Comparison of ENCODE assay signal across 12 cellular contexts in genomic region chr14:31243860-31244259, GRCh38. TPM values are rescaled to one million over a fixed set of nuclear protein-coding genes. Genes with fewer than 3 reads are reported as not detected.
DNase-seq lines count a peak whose midpoint lies in the region; ATAC-seq and TF ChIP-seq lines count a peak whose summit lies in the region.
"Had no signal": no experiment of that assay in that cellular context is flagged by ENCODE, and none has a peak within 500 bp of the region (broad histone marks: within the 10 kb centered on the region; RNA-seq: fewer than 3 reads in every experiment).

No MANE protein-coding gene starts in this region.

- no peaks in the 10 kb centered on the region for H3K36me3 ChIP-seq in mucosa of descending colon (ENCODE audit: low read depth)
- H3K36me3 ChIP-seq in H7 (replicated peaks; ENCODE audit: control insufficient read depth, insufficient read depth, low read length) = no peaks in the 10 kb centered on the region
- H3K36me3 ChIP-seq: pancreas had no signal

- no peaks in the 10 kb centered on the region for H3K27me3 Mint-ChIP-seq in stimulated activated naive CD8-positive, alpha-beta T cell treated with anti-CD3 and anti-CD28 coated beads, Interleukin-15, Interleukin-2, amounts not matched to agents 100 ng/mL and 50 ng/mL, for 24 hours
- no peaks in the 10 kb centered on the region for H3K27me3 Mint-ChIP-seq in activated naive CD8-positive, alpha-beta T cell treated with anti-CD3 and anti-CD28 coated beads for 36 hours

- no peaks in the 10 kb centered on the region for H3K36me3 Mint-ChIP-seq in stimulated activated naive CD8-positive, alpha-beta T cell treated with anti-CD3 and anti-CD28 coated beads, Interleukin-15, Interleukin-2, amounts not matched to agents 100 ng/mL and 50 ng/mL, for 24 hours (ENCODE audit: low read depth)
- no peaks in the 10 kb centered on the region for H3K36me3 Mint-ChIP-seq in activated naive CD8-positive, alpha-beta T cell treated with anti-CD3 and anti-CD28 coated beads for 36 hours
- H3K36me3 Mint-ChIP-seq: CD14-positive monocyte had no signal

- DNase-seq in stimulated activated naive CD8-positive, alpha-beta T cell treated with anti-CD3 and anti-CD28 coated beads, Interleukin-15, Interleukin-2, amounts not matched to agents 100 U/mL and 50 U/mL, for 24 hours = no peak
- peak; percentile 14 for DNase-seq in activated naive CD8-positive, alpha-beta T cell treated with anti-CD3 and anti-CD28 coated beads for 36 hours
- DNase-seq in mucosa of descending colon = peak; percentile 55 to 67 (median 61)
- DNase-seq in H7 = no peak
- DNase-seq in NCI-H2029 treated with DMSO at 0.1 percent for 48 hours (lab: John Stamatoyannopoulos, UW) = no peak
- DNase-seq in NK-92 treated with Interleukin-12 subunit alpha and Interleukin-12 subunit beta, amount 100 ng/mL, for 24 hours (lab: John Stamatoyannopoulos, UW) = no peak
- DNase-seq: foreskin melanocyte, NCI-H2107, pancreas had no signal

- peak overlapping the region; percentile 47 for H3K27ac Mint-ChIP-seq in stimulated activated naive CD8-positive, alpha-beta T cell treated with anti-CD3 and anti-CD28 coated beads, Interleukin-15, Interleukin-2, amounts not matched to agents 100 ng/mL and 50 ng/mL, for 24 hours
- H3K27ac Mint-ChIP-seq in activated naive CD8-positive, alpha-beta T cell treated with anti-CD3 and anti-CD28 coated beads for 36 hours = no peak overlapping the region

- ATAC-seq in stimulated activated naive CD8-positive, alpha-beta T cell treated with anti-CD3 and anti-CD28 coated beads, Interleukin-15, Interleukin-2, amounts not matched to agents 100 U/mL and 50 U/mL, for 24 hours = no peak
- ATAC-seq in mucosa of descending colon (peak; percentile 91), HG03108 (IDR thresholded peaks at IDR 0.05; ENCODE audit: unreplicated experiment) (no peak)

- H3K27me3 ChIP-seq in H7 (ENCODE audit: control insufficient read depth, insufficient read depth, low read length) = no peaks in the 10 kb centered on the region
- H3K27me3 ChIP-seq: pancreas had no signal

- intact Hi-C loops in mucosa of descending colon (cut with DNase I, micrococcal nuclease) = no loop called here

- H3K9me3 Mint-ChIP-seq in stimulated activated naive CD8-positive, alpha-beta T cell treated with anti-CD3 and anti-CD28 coated beads, Interleukin-15, Interleukin-2, amounts not matched to agents 100 ng/mL and 50 ng/mL, for 24 hours = no peaks in the 10 kb centered on the region
- H3K9me3 Mint-ChIP-seq in activated naive CD8-positive, alpha-beta T cell treated with anti-CD3 and anti-CD28 coated beads for 36 hours = no peaks in the 10 kb centered on the region

- peaks cover 7% of the 10 kb centered on the region for H3K4me1 ChIP-seq in mucosa of descending colon (ENCODE audit: low read depth)
- H3K4me1 ChIP-seq: pancreas had no signal

- no peak overlapping the region for H3K4me3 Mint-ChIP-seq in stimulated activated naive CD8-positive, alpha-beta T cell treated with anti-CD3 and anti-CD28 coated beads, Interleukin-15, Interleukin-2, amounts not matched to agents 100 ng/mL and 50 ng/mL, for 24 hours
- no peak overlapping the region for H3K4me3 Mint-ChIP-seq in activated naive CD8-positive, alpha-beta T cell treated with anti-CD3 and anti-CD28 coated beads for 36 hours
- H3K4me3 Mint-ChIP-seq: CD14-positive monocyte had no signal

- H3K4me1 Mint-ChIP-seq in stimulated activated naive CD8-positive, alpha-beta T cell treated with anti-CD3 and anti-CD28 coated beads, Interleukin-15, Interleukin-2, amounts not matched to agents 100 ng/mL and 50 ng/mL, for 24 hours (ENCODE audit: low read depth) = peaks cover 22% of the 10 kb centered on the region
- peaks cover 9% of the 10 kb centered on the region for H3K4me1 Mint-ChIP-seq in activated naive CD8-positive, alpha-beta T cell treated with anti-CD3 and anti-CD28 coated beads for 36 hours

- no peak for TF ChIP-seq CTCF in mucosa of descending colon (IDR thresholded peaks at IDR 0.05)

- no peak overlapping the region for H3K4me3 ChIP-seq in mucosa of descending colon
- H3K4me3 ChIP-seq in H7 (ENCODE audit: insufficient read depth, low read depth, low read length) = no peak overlapping the region
- H3K4me3 ChIP-seq: pancreas had no signal

- H3K9me3 ChIP-seq in mucosa of descending colon = no peaks in the 10 kb centered on the region
- H3K9me3 ChIP-seq: pancreas had no signal

RNA-seq across cellular contexts. Expression of gene HECTD1, which starts 36.3 kb away (rescaled TPM):
- total RNA-seq in activated naive CD8-positive, alpha-beta T cell treated with anti-CD3 and anti-CD28 coated beads for 36 hours = 10 to 100 TPM; 78.6 to 89.2 TPM
- 100 to 1,000 TPM; 124 to 160 (median 140) TPM for total RNA-seq in mucosa of descending colon
- 74.7 and 104 TPM in 2 replicates for total RNA-seq in H7 (2014; rRNA removed; shearing (Covaris generic))

Comparison
In these comparisons a context has a peak if more than half of its experiments do, and no peak if none do; other contexts are left out.
1. DNase-seq: peak in activated naive CD8-positive, alpha-beta T cell treated with anti-CD3 and anti-CD28 coated beads for 36 hours (single experiment) and mucosa of descending colon (3 of 3); none in stimulated activated naive CD8-positive, alpha-beta T cell treated with anti-CD3 and anti-CD28 coated beads, Interleukin-15, Interleukin-2, amounts not matched to agents 100 U/mL and 50 U/mL, for 24 hours (single experiment), H7 (single experiment), NCI-H2029 treated with DMSO at 0.1 percent for 48 hours (single experiment) and NK-92 treated with Interleukin-12 subunit alpha and Interleukin-12 subunit beta, amount 100 ng/mL, for 24 hours (single experiment).